17 cellular contexts compared by ENCODE assay signal in the genomic region with DNA sequence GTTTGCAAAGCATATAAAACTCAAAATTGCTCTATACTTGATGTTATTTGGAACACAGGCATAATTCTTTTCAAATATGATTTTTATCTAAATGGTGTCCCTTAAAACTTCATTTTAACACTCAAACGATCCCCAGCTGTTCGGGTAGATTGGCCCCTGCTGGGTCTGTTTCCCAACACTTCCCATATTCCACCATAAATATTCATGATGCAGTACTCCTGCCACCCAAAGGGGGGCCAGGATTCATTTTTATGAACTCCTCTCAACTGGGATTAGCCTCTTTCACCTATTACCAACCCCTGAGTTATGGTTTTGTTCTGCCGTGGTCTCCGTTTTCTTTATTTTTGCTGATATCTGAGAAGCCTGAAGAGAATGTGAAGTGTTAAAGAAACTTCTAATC.
A peak's percentile ranks its signal among the peaks of the same experiment; 100 is the strongest.
DNase-seq lines count a peak whose midpoint lies in the region; ATAC-seq and TF ChIP-seq lines count a peak whose summit lies in the region.
"Had no signal": no experiment of that assay in that cellular context is flagged by ENCODE, and none has a peak within 500 bp of the region (broad histone marks: within the 10 kb centered on the region; RNA-seq: fewer than 3 reads in every experiment).

No MANE protein-coding gene starts in this region.

- in situ Hi-C loops in SK-MEL-5 (cut with HindIII; ENCODE audit: low pct_unique_long_range_greater_than_20kb, low sequenced_read_pairs) = no loop called here

- DNase-seq in AG09309 (ENCODE audit: low read depth) (no peak), SK-MEL-5 (ENCODE audit: low read depth, low spot score) (peak; percentile 21), iPS-NIHi7 (ENCODE audit: extremely low spot score) (peak; percentile 19), Kasumi-1 (lab: John Stamatoyannopoulos, UW) (no peak), NCI-H446 treated with DMSO at 0.1 percent for 48 hours (lab: John Stamatoyannopoulos, UW) (no peak), NCI-H1694 treated with DMSO at 0.1 percent for 48 hours (lab: John Stamatoyannopoulos, UW) (no peak)
- DNase-seq: activated CD4-positive, alpha-beta T cell treated with anti-CD3 and anti-CD28 coated beads, Interleukin-2, amount 50 U/mL, for 4 hours; effector memory CD4-positive, alpha-beta T cell; left cardiac atrium; NCI-H2081; sigmoid colon; stimulated activated naive CD8-positive, alpha-beta T cell treated with anti-CD3 and anti-CD28 coated beads, Interleukin-15, amount 100 ng/mL, for 72 hours had no signal

- peak; percentile 4 for TF ChIP-seq CTCF in AG09309 (IDR thresholded peaks at IDR 0.05; ENCODE audit: control insufficient read depth, insufficient read depth, low read depth, low read length, missing control alignments)
- peak; percentile 10; the same call in 1 of the 2 replicates for TF ChIP-seq CTCF in GM12874 (IDR thresholded peaks at IDR 0.05; ENCODE audit: insufficient read depth, low read depth, low read length)

- ATAC-seq in GM18858 (IDR thresholded peaks at IDR 0.05; ENCODE audit: unreplicated experiment) = no peak
- ATAC-seq: K562; left cardiac atrium; natural killer cell treated with Interleukin-12 subunit alpha and Interleukin-12 subunit beta and Interleukin-15 and Interleukin-18, amount 100 ng/mL, for 72 hours; stimulated activated naive CD8-positive, alpha-beta T cell treated with anti-CD3 and anti-CD28 coated beads, Interleukin-15, amount 100 ng/mL, for 72 hours had no signal

- no peak overlapping the region for H3K4me3 ChIP-seq in AG09309 (ENCODE audit: control insufficient read depth, low read depth, low read length)
- H3K4me3 ChIP-seq: BLaER1 treated with 17β-estradiol and CSF1 and Interleukin-3, amounts not matched to agents 10 nM and 100 nM; K562; sigmoid colon had no signal

Comparison
In these comparisons a context has a peak if more than half of its experiments do, and no peak if none do; other contexts are left out.
1. DNase-seq: peak in SK-MEL-5 (single experiment) and iPS-NIHi7 (single experiment); none in AG09309 (single experiment), Kasumi-1 (0 of 2), NCI-H446 treated with DMSO at 0.1 percent for 48 hours (single experiment) and NCI-H1694 treated with DMSO at 0.1 percent for 48 hours (single experiment).